Comparison of ENCODE assay signal across 31 cellular contexts in genomic region chrX:50677789-50678188, GRCh38.
"Had no signal": no experiment of that assay in that cellular context is flagged by ENCODE, and none has a peak within 500 bp of the region (broad histone marks: within the 10 kb centered on the region; RNA-seq: fewer than 3 reads in every experiment).

No MANE protein-coding gene starts in this region.

- H3K27me3 Mint-ChIP-seq: activated CD4-positive, alpha-beta memory T cell treated with anti-CD3 and anti-CD28 coated beads for 36 hours; activated naive CD4-positive, alpha-beta T cell treated with anti-CD3 and anti-CD28 coated beads, Interleukin-2, amount 10 ng/mL, durations not matched to agents 7 days and 5 days; effector memory CD8-positive, alpha-beta T cell; T-helper 17 cell had no signal

- H3K27ac ChIP-seq: ascending aorta, brain microvascular endothelial cell, colonic mucosa, epithelial cell of prostate, esophagus squamous epithelium, gastroesophageal sphincter, WERI-Rb-1 had no signal

- H3K4me3 ChIP-seq: ascending aorta, colonic mucosa, esophagus squamous epithelium, gastroesophageal sphincter, heart right ventricle had no signal

- H3K9me3 Mint-ChIP-seq: activated B cell treated with CpG ODN at 0.5 μM for 24 hours; activated CD4-positive, alpha-beta memory T cell treated with anti-CD3 and anti-CD28 coated beads for 36 hours; activated naive CD4-positive, alpha-beta T cell treated with anti-CD3 and anti-CD28 coated beads, Interleukin-2, amount 10 ng/mL, durations not matched to agents 7 days and 5 days; activated naive CD4-positive, alpha-beta T cell treated with anti-CD3 and anti-CD28 coated beads, Interleukin-2, amount 50 U/mL, for 72 hours; activated naive CD8-positive, alpha-beta T cell treated with anti-CD3 and anti-CD28 coated beads, Interleukin-2, amount 10 ng/mL, durations not matched to agents 7 days and 5 days; activated T-helper 1 cell treated with anti-CD3 and anti-CD28 coated beads, Interleukin-12 subunit alpha, Interleukin-12 subunit beta, Interleukin-2, Interleukin-4 antibody, amounts not matched to agents 30 ng/mL and 10 ng/mL and 1 ng/mL, durations not matched to agents 14 hours and 24 hours and 36 hours; activated T-helper 2 cell treated with anti-CD3 and anti-CD28 coated beads, Interferon-gamma antibody, Interleukin-2, Interleukin-4, amounts not matched to agents 10 μg/mL and 5 μg/mL and 100 μg/mL, durations not matched to agents 14 hours and 24 hours and 36 hours; effector memory CD8-positive, alpha-beta T cell; T-helper 2 cell treated with Interferon-gamma antibody and Interleukin-4, amounts not matched to agents 5 μg/mL and 100 μg/mL, for 36 hours had no signal

- H3K4me1 ChIP-seq: ascending aorta, colonic mucosa, esophagus squamous epithelium, gastroesophageal sphincter had no signal

- DNase-seq: activated B cell treated with CpG ODN at 0.5 μM for 24 hours; activated CD4-positive, alpha-beta memory T cell treated with anti-CD3 and anti-CD28 coated beads for 36 hours; activated CD4-positive, alpha-beta T cell treated with anti-CD3 and anti-CD28 coated beads for 48 hours; activated CD8-positive, alpha-beta memory T cell treated with anti-CD3 and anti-CD28 coated beads, Interleukin-2, amount 10 ng/mL, durations not matched to agents 7 days and 5 days; activated CD8-positive, alpha-beta memory T cell treated with anti-CD3 and anti-CD28 coated beads, Interleukin-2, amount 50 U/mL, for 4 hours; activated CD8-positive, alpha-beta T cell treated with anti-CD3 and anti-CD28 coated beads, Interleukin-2, amount 10 ng/mL, durations not matched to agents 7 days and 5 days; activated effector memory CD4-positive, alpha-beta T cell treated with anti-CD3 and anti-CD28 coated beads, Interleukin-2, amount 50 U/mL, for 16 hours; activated naive CD4-positive, alpha-beta T cell; activated naive CD4-positive, alpha-beta T cell treated with anti-CD3 and anti-CD28 coated beads, Interleukin-2, amount 10 ng/mL, durations not matched to agents 7 days and 5 days; activated naive CD8-positive, alpha-beta T cell treated with anti-CD3 and anti-CD28 coated beads, Interleukin-2, amount 10 ng/mL, durations not matched to agents 7 days and 5 days; activated T-cell treated with anti-CD3 and anti-CD28 coated beads, Interleukin-2, amount 50 U/mL, for 1 hour; activated T-cell treated with anti-CD3 and anti-CD28 coated beads, Interleukin-2, amount 50 U/mL, for 48 hours; brain microvascular endothelial cell; caudate nucleus; colonic mucosa; effector CD4-positive, alpha-beta T cell; effector memory CD8-positive, alpha-beta T cell; esophagus squamous epithelium; foreskin melanocyte; heart right ventricle; T-helper 1 cell; T-helper 17 cell; T1000; WERI-Rb-1 had no signal

- H3K36me3 Mint-ChIP-seq: activated CD4-positive, alpha-beta memory T cell treated with anti-CD3 and anti-CD28 coated beads for 36 hours; activated CD8-positive, alpha-beta memory T cell treated with anti-CD3 and anti-CD28 coated beads, Interleukin-2, amount 10 ng/mL, durations not matched to agents 7 days and 5 days; activated naive CD4-positive, alpha-beta T cell treated with anti-CD3 and anti-CD28 coated beads, Interleukin-2, amount 10 ng/mL, durations not matched to agents 7 days and 5 days; activated naive CD4-positive, alpha-beta T cell treated with anti-CD3 and anti-CD28 coated beads, Interleukin-2, amount 50 U/mL, for 72 hours; activated naive CD8-positive, alpha-beta T cell treated with anti-CD3 and anti-CD28 coated beads, Interleukin-2, amount 10 ng/mL, durations not matched to agents 7 days and 5 days had no signal

- H3K9me3 ChIP-seq: ascending aorta, colonic mucosa, esophagus squamous epithelium, gastroesophageal sphincter, heart right ventricle had no signal

- H3K27ac Mint-ChIP-seq: activated B cell treated with CpG ODN at 0.5 μM for 24 hours; activated CD4-positive, alpha-beta memory T cell treated with anti-CD3 and anti-CD28 coated beads for 36 hours; activated CD8-positive, alpha-beta memory T cell treated with anti-CD3 and anti-CD28 coated beads, Interleukin-2, amount 10 ng/mL, durations not matched to agents 7 days and 5 days; activated CD8-positive, alpha-beta T cell treated with anti-CD3 and anti-CD28 coated beads, Interleukin-2, amount 10 ng/mL, durations not matched to agents 7 days and 5 days; activated naive CD4-positive, alpha-beta T cell treated with anti-CD3 and anti-CD28 coated beads, Interleukin-2, amount 10 ng/mL, durations not matched to agents 7 days and 5 days; activated naive CD4-positive, alpha-beta T cell treated with anti-CD3 and anti-CD28 coated beads, Interleukin-2, amount 50 U/mL, for 72 hours; activated naive CD8-positive, alpha-beta T cell treated with anti-CD3 and anti-CD28 coated beads, Interleukin-2, amount 10 ng/mL, durations not matched to agents 7 days and 5 days; activated T-helper 1 cell treated with anti-CD3 and anti-CD28 coated beads, Interleukin-12 subunit alpha, Interleukin-12 subunit beta, Interleukin-2, Interleukin-4 antibody, amounts not matched to agents 30 ng/mL and 10 ng/mL and 1 ng/mL, durations not matched to agents 14 hours and 24 hours and 36 hours; activated T-helper 2 cell treated with anti-CD3 and anti-CD28 coated beads, Interferon-gamma antibody, Interleukin-2, Interleukin-4, amounts not matched to agents 10 μg/mL and 5 μg/mL and 100 μg/mL, durations not matched to agents 14 hours and 24 hours and 36 hours; effector memory CD8-positive, alpha-beta T cell; T-helper 17 cell; T-helper 2 cell treated with Interferon-gamma antibody and Interleukin-4, amounts not matched to agents 5 μg/mL and 100 μg/mL, for 36 hours had no signal

- H3K36me3 ChIP-seq: ascending aorta, brain microvascular endothelial cell, colonic mucosa, esophagus squamous epithelium, gastroesophageal sphincter, heart right ventricle, WERI-Rb-1 had no signal

- H3K27me3 ChIP-seq: ascending aorta, brain microvascular endothelial cell, colonic mucosa, esophagus squamous epithelium, gastroesophageal sphincter had no signal

- H3K4me1 Mint-ChIP-seq: activated B cell treated with CpG ODN at 0.5 μM for 24 hours; activated CD8-positive, alpha-beta memory T cell treated with anti-CD3 and anti-CD28 coated beads, Interleukin-2, amount 10 ng/mL, durations not matched to agents 7 days and 5 days; activated naive CD4-positive, alpha-beta T cell treated with anti-CD3 and anti-CD28 coated beads, Interleukin-2, amount 10 ng/mL, durations not matched to agents 7 days and 5 days; activated naive CD8-positive, alpha-beta T cell treated with anti-CD3 and anti-CD28 coated beads, Interleukin-2, amount 10 ng/mL, durations not matched to agents 7 days and 5 days; T-helper 17 cell had no signal

- H3K4me3 Mint-ChIP-seq: activated B cell treated with CpG ODN at 0.5 μM for 24 hours; activated CD4-positive, alpha-beta memory T cell treated with anti-CD3 and anti-CD28 coated beads for 36 hours; activated CD8-positive, alpha-beta memory T cell treated with anti-CD3 and anti-CD28 coated beads, Interleukin-2, amount 10 ng/mL, durations not matched to agents 7 days and 5 days; activated CD8-positive, alpha-beta T cell treated with anti-CD3 and anti-CD28 coated beads, Interleukin-2, amount 10 ng/mL, durations not matched to agents 7 days and 5 days; activated naive CD4-positive, alpha-beta T cell treated with anti-CD3 and anti-CD28 coated beads, Interleukin-2, amount 10 ng/mL, durations not matched to agents 7 days and 5 days; activated naive CD8-positive, alpha-beta T cell treated with anti-CD3 and anti-CD28 coated beads, Interleukin-2, amount 10 ng/mL, durations not matched to agents 7 days and 5 days; activated T-helper 1 cell treated with anti-CD3 and anti-CD28 coated beads, Interleukin-12 subunit alpha, Interleukin-12 subunit beta, Interleukin-2, Interleukin-4 antibody, amounts not matched to agents 30 ng/mL and 10 ng/mL and 1 ng/mL, durations not matched to agents 14 hours and 24 hours and 36 hours; effector memory CD8-positive, alpha-beta T cell; T-helper 17 cell; T-helper 2 cell treated with Interferon-gamma antibody and Interleukin-4, amounts not matched to agents 5 μg/mL and 100 μg/mL, for 36 hours had no signal
